1 cellular context compared by ENCODE assay signal in the genomic region with DNA sequence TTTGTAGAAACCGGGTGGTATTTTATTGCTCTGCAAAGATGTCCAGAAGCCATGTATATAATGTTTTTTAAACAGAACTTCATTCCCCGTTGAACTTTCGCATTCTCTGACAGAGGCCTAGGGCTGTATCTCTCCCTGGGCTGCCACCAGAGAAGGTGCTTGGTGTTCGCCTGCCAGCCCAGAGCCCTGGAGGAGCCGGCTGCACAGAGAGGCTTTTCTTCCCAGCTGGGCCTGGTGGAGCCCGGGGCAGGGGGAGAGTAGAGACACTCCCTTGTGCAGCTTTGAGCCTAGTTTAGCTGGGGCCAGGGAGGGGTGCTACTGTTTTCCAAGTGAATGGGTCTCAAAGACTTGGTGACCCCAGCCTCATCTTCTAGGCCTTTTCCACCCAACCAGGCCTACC.
TF ChIP-seq lines count a peak whose summit lies in the region.

No MANE protein-coding gene starts in this region.

TF ChIP-seq in GM23338, 12 proteins besides CTCF, POLR2A, EP300 and RAD21 (continued from another document):
- TF ChIP-seq, protein P1, sequence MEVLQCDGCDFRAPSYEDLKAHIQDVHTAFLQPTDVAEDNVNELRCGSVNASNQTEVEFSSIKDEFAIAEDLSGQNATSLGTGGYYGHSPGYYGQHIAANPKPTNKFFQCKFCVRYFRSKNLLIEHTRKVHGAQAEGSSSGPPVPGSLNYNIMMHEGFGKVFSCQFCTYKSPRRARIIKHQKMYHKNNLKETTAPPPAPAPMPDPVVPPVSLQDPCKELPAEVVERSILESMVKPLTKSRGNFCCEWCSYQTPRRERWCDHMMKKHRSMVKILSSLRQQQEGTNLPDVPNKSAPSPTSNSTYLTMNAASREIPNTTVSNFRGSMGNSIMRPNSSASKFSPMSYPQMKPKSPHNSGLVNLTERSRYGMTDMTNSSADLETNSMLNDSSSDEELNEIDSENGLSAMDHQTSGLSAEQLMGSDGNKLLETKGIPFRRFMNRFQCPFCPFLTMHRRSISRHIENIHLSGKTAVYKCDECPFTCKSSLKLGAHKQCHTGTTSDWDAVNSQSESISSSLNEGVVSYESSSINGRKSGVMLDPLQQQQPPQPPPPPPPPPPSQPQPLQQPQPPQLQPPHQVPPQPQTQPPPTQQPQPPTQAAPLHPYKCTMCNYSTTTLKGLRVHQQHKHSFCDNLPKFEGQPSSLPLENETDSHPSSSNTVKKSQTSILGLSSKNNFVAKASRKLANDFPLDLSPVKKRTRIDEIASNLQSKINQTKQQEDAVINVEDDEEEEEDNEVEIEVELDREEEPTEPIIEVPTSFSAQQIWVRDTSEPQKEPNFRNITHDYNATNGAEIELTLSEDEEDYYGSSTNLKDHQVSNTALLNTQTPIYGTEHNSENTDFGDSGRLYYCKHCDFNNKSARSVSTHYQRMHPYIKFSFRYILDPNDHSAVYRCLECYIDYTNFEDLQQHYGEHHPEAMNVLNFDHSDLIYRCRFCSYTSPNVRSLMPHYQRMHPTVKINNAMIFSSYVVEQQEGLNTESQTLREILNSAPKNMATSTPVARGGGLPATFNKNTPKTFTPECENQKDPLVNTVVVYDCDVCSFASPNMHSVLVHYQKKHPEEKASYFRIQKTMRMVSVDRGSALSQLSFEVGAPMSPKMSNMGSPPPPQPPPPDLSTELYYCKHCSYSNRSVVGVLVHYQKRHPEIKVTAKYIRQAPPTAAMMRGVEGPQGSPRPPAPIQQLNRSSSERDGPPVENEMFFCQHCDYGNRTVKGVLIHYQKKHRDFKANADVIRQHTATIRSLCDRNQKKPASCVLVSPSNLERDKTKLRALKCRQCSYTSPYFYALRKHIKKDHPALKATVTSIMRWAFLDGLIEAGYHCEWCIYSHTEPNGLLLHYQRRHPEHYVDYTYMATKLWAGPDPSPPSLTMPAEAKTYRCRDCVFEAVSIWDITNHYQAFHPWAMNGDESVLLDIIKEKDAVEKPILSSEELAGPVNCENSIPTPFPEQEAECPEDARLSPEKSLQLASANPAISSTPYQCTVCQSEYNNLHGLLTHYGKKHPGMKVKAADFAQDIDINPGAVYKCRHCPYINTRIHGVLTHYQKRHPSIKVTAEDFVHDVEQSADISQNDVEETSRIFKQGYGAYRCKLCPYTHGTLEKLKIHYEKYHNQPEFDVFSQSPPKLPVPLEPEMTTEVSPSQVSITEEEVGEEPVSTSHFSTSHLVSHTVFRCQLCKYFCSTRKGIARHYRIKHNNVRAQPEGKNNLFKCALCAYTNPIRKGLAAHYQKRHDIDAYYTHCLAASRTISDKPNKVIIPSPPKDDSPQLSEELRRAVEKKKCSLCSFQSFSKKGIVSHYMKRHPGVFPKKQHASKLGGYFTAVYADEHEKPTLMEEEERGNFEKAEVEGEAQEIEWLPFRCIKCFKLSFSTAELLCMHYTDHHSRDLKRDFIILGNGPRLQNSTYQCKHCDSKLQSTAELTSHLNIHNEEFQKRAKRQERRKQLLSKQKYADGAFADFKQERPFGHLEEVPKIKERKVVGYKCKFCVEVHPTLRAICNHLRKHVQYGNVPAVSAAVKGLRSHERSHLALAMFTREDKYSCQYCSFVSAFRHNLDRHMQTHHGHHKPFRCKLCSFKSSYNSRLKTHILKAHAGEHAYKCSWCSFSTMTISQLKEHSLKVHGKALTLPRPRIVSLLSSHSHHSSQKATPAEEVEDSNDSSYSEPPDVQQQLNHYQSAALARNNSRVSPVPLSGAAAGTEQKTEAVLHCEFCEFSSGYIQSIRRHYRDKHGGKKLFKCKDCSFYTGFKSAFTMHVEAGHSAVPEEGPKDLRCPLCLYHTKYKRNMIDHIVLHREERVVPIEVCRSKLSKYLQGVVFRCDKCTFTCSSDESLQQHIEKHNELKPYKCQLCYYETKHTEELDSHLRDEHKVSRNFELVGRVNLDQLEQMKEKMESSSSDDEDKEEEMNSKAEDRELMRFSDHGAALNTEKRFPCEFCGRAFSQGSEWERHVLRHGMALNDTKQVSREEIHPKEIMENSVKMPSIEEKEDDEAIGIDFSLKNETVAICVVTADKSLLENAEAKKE (CRISPR knock-in tag; IDR thresholded peaks at IDR 0.05) = no peak
- TF ChIP-seq, protein P2, sequence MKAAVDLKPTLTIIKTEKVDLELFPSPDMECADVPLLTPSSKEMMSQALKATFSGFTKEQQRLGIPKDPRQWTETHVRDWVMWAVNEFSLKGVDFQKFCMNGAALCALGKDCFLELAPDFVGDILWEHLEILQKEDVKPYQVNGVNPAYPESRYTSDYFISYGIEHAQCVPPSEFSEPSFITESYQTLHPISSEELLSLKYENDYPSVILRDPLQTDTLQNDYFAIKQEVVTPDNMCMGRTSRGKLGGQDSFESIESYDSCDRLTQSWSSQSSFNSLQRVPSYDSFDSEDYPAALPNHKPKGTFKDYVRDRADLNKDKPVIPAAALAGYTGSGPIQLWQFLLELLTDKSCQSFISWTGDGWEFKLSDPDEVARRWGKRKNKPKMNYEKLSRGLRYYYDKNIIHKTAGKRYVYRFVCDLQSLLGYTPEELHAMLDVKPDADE (IDR thresholded peaks at IDR 0.05) = no peak
- TF ChIP-seq ZNF331 (CRISPR knock-in tag; IDR thresholded peaks at IDR 0.05; ENCODE audit: low read depth) = no peak
- TF ChIP-seq NANOG (IDR thresholded peaks at IDR 0.05; ENCODE audit: borderline replicate concordance) = no peak
